Comparison of ENCODE assay signal across 27 cellular contexts in genomic region chr3:182583545-182583944, GRCh38.
"Had no signal": no experiment of that assay in that cellular context is flagged by ENCODE, and none has a peak within 500 bp of the region (broad histone marks: within the 10 kb centered on the region; RNA-seq: fewer than 3 reads in every experiment).

No MANE protein-coding gene starts in this region.

- H3K4me1 ChIP-seq: adrenal gland, esophagus squamous epithelium, pancreas, prostate gland, sigmoid colon, tibial nerve had no signal

- H3K27me3 ChIP-seq: adrenal gland, esophagus squamous epithelium, pancreas, sigmoid colon, tibial nerve had no signal

- H3K4me3 ChIP-seq: adrenal gland, esophagus squamous epithelium, pancreas, prostate gland, sigmoid colon, smooth muscle cell, tibial nerve had no signal

- H3K36me3 ChIP-seq: adrenal gland, esophagus squamous epithelium, pancreas, prostate gland, sigmoid colon, tibial nerve, WERI-Rb-1 had no signal

- H3K27ac Mint-ChIP-seq: activated naive CD4-positive, alpha-beta T cell treated with anti-CD3 and anti-CD28 coated beads for 36 hours; activated naive CD8-positive, alpha-beta T cell treated with anti-CD3 and anti-CD28 coated beads for 36 hours; activated T-helper 1 cell treated with anti-CD3 and anti-CD28 coated beads, Interleukin-12 subunit alpha, Interleukin-12 subunit beta, Interleukin-2, Interleukin-4 antibody, amounts not matched to agents 30 ng/mL and 10 ng/mL and 1 ng/mL, durations not matched to agents 14 hours and 24 hours and 36 hours; brain; mesothelial cell of epicardium; naive thymus-derived CD4-positive, alpha-beta T cell had no signal

- H3K4me2 ChIP-seq: smooth muscle cell had no signal

- H3K27ac ChIP-seq: adrenal gland, esophagus squamous epithelium, pancreas, prostate gland, sigmoid colon, tibial nerve, WERI-Rb-1 had no signal

- H3K36me3 Mint-ChIP-seq: activated naive CD8-positive, alpha-beta T cell treated with anti-CD3 and anti-CD28 coated beads for 36 hours; brain; mesothelial cell of epicardium; naive thymus-derived CD4-positive, alpha-beta T cell had no signal

- H3K4me1 Mint-ChIP-seq: activated naive CD8-positive, alpha-beta T cell treated with anti-CD3 and anti-CD28 coated beads for 36 hours; brain; mesothelial cell of epicardium; naive thymus-derived CD4-positive, alpha-beta T cell had no signal

- H3K27me3 Mint-ChIP-seq: brain had no signal

- DNase-seq: activated CD4-positive, alpha-beta T cell treated with anti-CD3 and anti-CD28 coated beads for 48 hours; activated CD4-positive, alpha-beta T cell treated with anti-CD3 and anti-CD28 coated beads, Interleukin-2, amount 50 U/mL, for 48 hours; activated CD8-positive, alpha-beta memory T cell treated with anti-CD3 and anti-CD28 coated beads, Interleukin-2, amount 50 U/mL, for 4 hours; activated effector memory CD4-positive, alpha-beta T cell treated with anti-CD3 and anti-CD28 coated beads, Interleukin-2, amount 50 U/mL, for 16 hours; activated naive CD4-positive, alpha-beta T cell treated with anti-CD3 and anti-CD28 coated beads for 36 hours; activated naive CD8-positive, alpha-beta T cell treated with anti-CD3 and anti-CD28 coated beads for 36 hours; activated T-cell treated with anti-CD3 and anti-CD28 coated beads, Interleukin-2, amount 50 U/mL, for 1 hour; adrenal gland; aorta; caudate nucleus; esophagus squamous epithelium; islet precursor cell; left colon; naive thymus-derived CD4-positive, alpha-beta T cell; pancreas; sigmoid colon; stimulated activated CD4-positive, alpha-beta T cell treated with anti-CD3 and anti-CD28 coated beads, Interleukin-1b, Interleukin-23, amount 100 ng/mL, for 48 hours; stimulated activated naive CD4-positive, alpha-beta T cell; T-helper 9 cell; WERI-Rb-1 had no signal

- H3K9me3 ChIP-seq: adrenal gland, esophagus squamous epithelium, pancreas, prostate gland, sigmoid colon, tibial nerve had no signal

- H3K4me3 Mint-ChIP-seq: activated naive CD4-positive, alpha-beta T cell treated with anti-CD3 and anti-CD28 coated beads for 36 hours; activated naive CD8-positive, alpha-beta T cell treated with anti-CD3 and anti-CD28 coated beads for 36 hours; activated T-helper 1 cell treated with anti-CD3 and anti-CD28 coated beads, Interleukin-12 subunit alpha, Interleukin-12 subunit beta, Interleukin-2, Interleukin-4 antibody, amounts not matched to agents 30 ng/mL and 10 ng/mL and 1 ng/mL, durations not matched to agents 14 hours and 24 hours and 36 hours; brain; mesothelial cell of epicardium; naive thymus-derived CD4-positive, alpha-beta T cell had no signal

- ATAC-seq: activated CD4-positive, CD25-positive, alpha-beta regulatory T cell treated with anti-CD3 and anti-CD28 coated beads, Interleukin-2, amount 50 U/mL, for 24 hours; left colon; naive thymus-derived CD4-positive, alpha-beta T cell; pancreas had no signal
